Comparison of ENCODE assay signal across 8 cellular contexts in the genomic region with DNA sequence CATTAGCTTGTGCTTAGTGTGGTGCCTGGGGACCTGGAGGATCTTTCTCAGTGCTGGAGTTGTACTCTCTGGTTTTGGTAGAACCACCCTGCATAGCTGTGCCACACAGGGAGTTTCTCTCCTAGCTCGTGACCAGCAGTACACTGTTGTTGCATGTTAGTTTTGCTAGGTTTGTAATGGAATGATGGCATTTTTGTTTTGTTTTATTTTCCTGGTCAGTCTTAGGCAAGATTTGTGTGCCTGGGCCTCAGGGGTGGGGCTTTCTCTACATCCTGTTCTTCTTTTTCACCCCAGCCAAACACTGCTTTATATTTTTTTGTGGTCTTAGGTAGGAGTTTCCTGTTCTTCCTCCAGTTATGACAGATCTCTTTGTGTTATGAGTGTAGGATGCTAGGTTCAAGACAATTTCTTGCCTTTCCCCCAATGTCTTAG.
A peak's percentile ranks its signal among the peaks of the same experiment; 100 is the strongest.
DNase-seq lines count a peak whose midpoint lies in the region; ATAC-seq and TF ChIP-seq lines count a peak whose summit lies in the region.

No MANE protein-coding gene starts in this region.

- peaks cover 6% of the 10 kb centered on the region for H3K4me1 Mint-ChIP-seq in chondrocyte (ENCODE audit: low read depth)

- H3K27ac Mint-ChIP-seq in chondrocyte (ENCODE audit: unreplicated experiment) = peak overlapping the region; percentile 29

- no peaks in the 10 kb centered on the region for H3K27me3 Mint-ChIP-seq in chondrocyte (ENCODE audit: low read depth)

- no peak overlapping the region for H3K4me3 ChIP-seq in GM12864 (ENCODE audit: low read depth, low read length)
- no peak overlapping the region for H3K4me3 ChIP-seq in HL-60 (replicated peaks; ENCODE audit: insufficient read depth, low read length)
- no peak overlapping the region for H3K4me3 ChIP-seq in SJCRH30
- no peak overlapping the region for H3K4me3 ChIP-seq in vagina

- TF ChIP-seq CTCF in GM12864 (IDR thresholded peaks at IDR 0.05; ENCODE audit: low read depth, low read length, missing control alignments) = no peak
- TF ChIP-seq CTCF in HL-60 (IDR thresholded peaks at IDR 0.05; ENCODE audit: insufficient read depth, low read length) = no peak
- TF ChIP-seq CTCF in chondrocyte (IDR thresholded peaks at IDR 0.05) = no peak
- TF ChIP-seq CTCF in vagina (IDR thresholded peaks at IDR 0.05) = no peak

- H3K9me3 ChIP-seq in SJCRH30 (replicated peaks) (0 out of 2 replicates have a peak, but pooled peaks cover 3% of the 10 kb centered on the region), vagina (no peaks in the 10 kb centered on the region)

- H3K36me3 Mint-ChIP-seq in chondrocyte (ENCODE audit: low read depth) = peaks cover 6% of the 10 kb centered on the region

- no peak overlapping the region for H3K4me3 Mint-ChIP-seq in chondrocyte (ENCODE audit: unreplicated experiment)

- H3K9me3 Mint-ChIP-seq in chondrocyte (ENCODE audit: low read depth) = peaks cover 9% of the 10 kb centered on the region

- TF ChIP-seq POLR2A in vagina (IDR thresholded peaks at IDR 0.05) = no peak

- H3K36me3 ChIP-seq in SJCRH30 = no peaks in the 10 kb centered on the region
- H3K36me3 ChIP-seq in vagina = no peaks in the 10 kb centered on the region

- H3K4me1 ChIP-seq in SJCRH30 = no peaks in the 10 kb centered on the region
- H3K4me1 ChIP-seq in vagina = no peaks in the 10 kb centered on the region

- H3K27me3 ChIP-seq in HL-60 (ENCODE audit: insufficient read depth, poor library complexity, severe bottlenecking) = no peaks in the 10 kb centered on the region
- no peaks in the 10 kb centered on the region for H3K27me3 ChIP-seq in SJCRH30
- H3K27me3 ChIP-seq in vagina = no peaks in the 10 kb centered on the region

- H3K27ac ChIP-seq in HL-60 (replicated peaks) (peak overlapping the region; percentile 68), SJCRH30 (no peak overlapping the region), vagina (no peak overlapping the region)

- ATAC-seq in GM21447 (IDR thresholded peaks at IDR 0.05; ENCODE audit: unreplicated experiment) = peak; percentile 90

- DNase-seq in GM12864 (ENCODE audit: low read depth) (peak; percentile 40), HL-60 (ENCODE audit: low read depth in 1 of 2, low spot score in 1 of 2) (peak in 1 of 2 experiments; percentile 73), chondrocyte (ENCODE audit: low spot score) (no peak), SJCRH30 (no peak), SIG-M5 (lab: John Stamatoyannopoulos, UW) (no peak), NCI-H2081 treated with DMSO at 0.1 percent for 48 hours (lab: John Stamatoyannopoulos, UW) (no peak), vagina (ENCODE audit: extremely low spot score in 2 of 2) (no peak)

- intact Hi-C loops in vagina (cut with DNase I) = no loop called here
